ENCODE assay signal across 1 cellular context in genomic region chr6:136791296-136792065, GRCh38.
TF ChIP-seq lines count a peak whose summit lies in the region.

No MANE protein-coding gene starts in this region.

TF ChIP-seq in HCT116, 20 proteins besides CTCF, POLR2A, EP300 and RAD21 (continued from another document):
- TF ChIP-seq ELF1 (IDR thresholded peaks at IDR 0.05; ENCODE audit: borderline replicate concordance, low read depth) (no peak), CBX3 (IDR thresholded peaks at IDR 0.05; ENCODE audit: low read depth) (0 out of 2 replicates have a peak, but pooled peaks have one; percentile 12), TCF7L2 (IDR thresholded peaks at IDR 0.05; ENCODE audit: borderline replicate concordance, extremely low read depth, insufficient read depth, insufficient read length) (no peak), YY1 (IDR thresholded peaks at IDR 0.05; ENCODE audit: extremely low read depth, insufficient replicate concordance, low read depth, low read length) (no peak)
